Comparison of ENCODE assay signal across 8 cellular contexts in the genomic region with DNA sequence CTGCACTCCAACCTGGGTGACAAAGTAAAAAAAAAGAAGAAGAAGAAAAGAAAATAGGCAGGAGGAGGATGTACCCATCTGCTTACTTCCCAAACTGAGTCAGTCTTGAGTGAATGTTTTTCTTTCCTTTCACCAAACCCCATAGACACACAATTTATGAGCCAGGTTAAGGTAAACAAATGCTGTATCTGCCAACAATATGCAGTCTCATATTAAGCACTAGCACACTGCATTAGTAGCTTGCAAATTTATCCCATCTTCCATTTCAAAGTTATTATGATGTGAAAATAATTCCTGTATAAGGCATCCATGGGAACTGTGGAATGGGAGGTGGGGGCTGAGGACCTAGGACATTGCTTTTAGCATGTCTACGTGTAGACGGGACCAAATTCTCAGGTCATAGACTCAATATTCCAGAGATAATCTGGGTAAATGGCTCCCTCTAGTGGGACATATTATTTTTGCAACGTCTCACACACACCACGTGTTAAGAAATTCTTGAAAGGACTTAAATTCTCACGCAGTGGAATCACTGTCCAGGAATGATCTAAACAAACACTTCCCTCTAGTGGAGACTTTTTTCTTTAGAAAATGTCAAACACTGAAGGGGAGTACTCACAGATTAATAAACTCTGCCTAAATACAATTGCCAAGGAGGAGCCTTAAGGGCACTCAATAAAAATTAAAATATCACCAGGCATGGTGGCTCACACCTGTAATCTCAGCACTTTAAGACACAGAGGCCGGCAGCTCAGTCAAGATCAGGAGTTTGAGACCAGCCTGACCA.
A peak's percentile ranks its signal among the peaks of the same experiment; 100 is the strongest.
DNase-seq lines count a peak whose midpoint lies in the region; ATAC-seq and TF ChIP-seq lines count a peak whose summit lies in the region.

No MANE protein-coding gene starts in this region.

- peaks cover 6% of the 10 kb centered on the region for H3K9me3 ChIP-seq in neutrophil

- peak; percentile 89 for TF ChIP-seq CTCF in neutrophil (IDR thresholded peaks at IDR 0.05)

- no peaks in the 10 kb centered on the region for H3K36me3 ChIP-seq in neutrophil

- peaks cover 12 to 15% of the 10 kb centered on the region in 2 experiments for H3K4me1 ChIP-seq in neutrophil (ENCODE audit: control insufficient read depth in 1 of 2, insufficient read depth in 1 of 2, low read depth in 1 of 2, low read length in 1 of 2)

- DNase-seq in DMS79 treated with DMSO at 0.1 percent for 48 hours (lab: John Stamatoyannopoulos, UW) (peak; percentile 32), DMS79 (lab: John Stamatoyannopoulos, UW) (no peak), NCI-H524 treated with DMSO at 0.1 percent for 48 hours (lab: John Stamatoyannopoulos, UW) (peak; percentile 59), fibroblast of the conjunctiva (ENCODE audit: low read depth) (peak; percentile 89)
- peak; percentile 6 to 7 for DNase-seq in activated CD4-positive, alpha-beta T cell treated with anti-CD3 and anti-CD28 coated beads, Interleukin-2, amount 50 U/mL, for 4 hours

- ATAC-seq in GM21423 (IDR thresholded peaks at IDR 0.05; ENCODE audit: unreplicated experiment) = peak; percentile 73
- peak; percentile 77 for ATAC-seq in HG03571 (IDR thresholded peaks at IDR 0.05; ENCODE audit: unreplicated experiment)

- no peaks in the 10 kb centered on the region for H3K27me3 ChIP-seq in neutrophil

- peak overlapping the region in 1 of 2 experiments; percentile 33 for H3K4me3 ChIP-seq in neutrophil (ENCODE audit: low read depth in 1 of 2, low read length in 1 of 2)

- peak overlapping the region; percentile 49 for H3K27ac ChIP-seq in neutrophil
